8 cellular contexts compared by ENCODE assay signal in the genomic region with DNA sequence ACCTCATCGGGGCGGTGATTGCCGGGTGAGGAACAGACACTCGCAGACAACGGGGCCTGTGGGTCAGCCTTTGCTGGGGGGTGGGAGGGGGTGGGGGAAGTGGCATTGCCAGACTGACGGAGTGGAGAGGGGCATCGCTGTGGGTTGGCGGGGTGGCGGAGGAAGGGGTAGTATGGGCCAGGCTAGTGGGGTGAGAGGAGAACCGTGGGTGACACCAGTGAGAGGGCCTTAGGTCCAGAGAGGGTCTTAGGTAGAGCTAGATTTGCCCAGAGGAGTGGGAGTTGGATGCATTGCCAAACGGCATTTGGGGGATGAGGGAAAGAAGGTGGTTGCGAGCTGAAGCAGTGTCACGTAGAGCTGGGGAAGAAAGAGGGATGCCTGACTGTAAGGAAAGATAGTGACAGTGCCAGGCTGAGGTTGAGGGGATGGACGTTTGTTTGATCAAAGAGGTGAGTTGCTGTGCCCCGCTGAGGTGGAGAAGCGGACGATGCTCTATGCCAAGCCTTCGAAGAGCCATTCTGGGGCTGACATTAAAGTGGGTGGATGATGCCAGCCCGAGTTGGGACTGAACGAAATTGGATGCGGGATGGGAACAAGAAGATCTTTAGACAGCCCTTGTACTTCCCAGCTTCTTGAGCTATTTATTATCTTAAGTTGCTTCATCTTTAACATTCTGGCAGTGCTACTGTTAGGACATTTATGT. TPM values are rescaled to one million over a fixed set of nuclear protein-coding genes. Genes with fewer than 3 reads are reported as not detected.
DNase-seq lines count a peak whose midpoint lies in the region; ATAC-seq and TF ChIP-seq lines count a peak whose summit lies in the region.

No MANE protein-coding gene starts in this region.

- peak overlapping the region; percentile 93 to 99 (median 98) for H3K27ac Mint-ChIP-seq in naive B cell

- H3K36me3 Mint-ChIP-seq in naive B cell = no peaks in the 10 kb centered on the region

- no peaks in the 10 kb centered on the region for H3K9me2 ChIP-seq in Karpas-422 (replicated peaks; ENCODE audit: insufficient read depth, low read length)

- ATAC-seq in naive B cell (ENCODE audit: low read depth in 2 of 2) (no peak), GM18867 (IDR thresholded peaks at IDR 0.05; ENCODE audit: unreplicated experiment) (no peak), HG03095 (IDR thresholded peaks at IDR 0.05; ENCODE audit: unreplicated experiment) (no peak)

- H3K9ac ChIP-seq in Karpas-422 (ENCODE audit: low read length) = peak overlapping the region; percentile 83

- H3K27me3 Mint-ChIP-seq in naive B cell = no peaks in the 10 kb centered on the region

- H3K4me1 Mint-ChIP-seq in naive B cell = peaks cover 33 to 49% (median 47%) of the 10 kb centered on the region in 3 donors

- peak overlapping the region; percentile 62 for H3K27ac ChIP-seq in Karpas-422 (ENCODE audit: low read length)
- H3K27ac ChIP-seq in cingulate gyrus (ENCODE audit: low read depth, low read length) = peak overlapping the region; percentile 42

- no peaks in the 10 kb centered on the region for H3K9me3 ChIP-seq in BE2C
- no peaks in the 10 kb centered on the region for H3K9me3 ChIP-seq in Karpas-422 (ENCODE audit: low read length)

- TF ChIP-seq CTCF in BE2C (IDR thresholded peaks at IDR 0.05; ENCODE audit: low read depth, low read length) = no peak

- peak overlapping the region; percentile 90 to 99 (median 96) for H3K4me3 Mint-ChIP-seq in naive B cell

- H2AFZ ChIP-seq in Karpas-422 (ENCODE audit: low read length) = peak overlapping the region; percentile 82; the same call in 1 of the 2 replicates

- no peak for DNase-seq in BE2C
- DNase-seq in Karpas-422 = no peak
- no peak for DNase-seq in naive B cell
- no peak for DNase-seq in HT-29 (ENCODE audit: low spot score)
- no peak for DNase-seq in NCI-H2029 treated with DMSO at 0.1 percent for 48 hours (lab: John Stamatoyannopoulos, UW)

- H3K4me3 ChIP-seq in BE2C (ENCODE audit: low read depth, low read length) (peak overlapping the region; percentile 89), Karpas-422 (ENCODE audit: low read length) (peak overlapping the region; percentile 92)

- H3K4me1 ChIP-seq in BE2C (no peaks in the 10 kb centered on the region), Karpas-422 (ENCODE audit: low read length) (peaks cover 44% of the 10 kb centered on the region)

- no peaks in the 10 kb centered on the region for H3K27me3 ChIP-seq in BE2C
- H3K27me3 ChIP-seq in Karpas-422 (ENCODE audit: low read length) = no peaks in the 10 kb centered on the region

- no peaks in the 10 kb centered on the region for H3K9me3 Mint-ChIP-seq in naive B cell

- H3K79me2 ChIP-seq in Karpas-422 (ENCODE audit: low read length) = peaks cover 89% of the 10 kb centered on the region

- H4K20me1 ChIP-seq in Karpas-422 (ENCODE audit: insufficient read depth, low read depth, low read length) = no peaks in the 10 kb centered on the region

- peaks cover 29% of the 10 kb centered on the region for H3K36me3 ChIP-seq in BE2C
- peaks cover 34% of the 10 kb centered on the region; the same call in 1 of the 2 replicates for H3K36me3 ChIP-seq in Karpas-422 (ENCODE audit: insufficient read depth, low read length)

- peak overlapping the region; percentile 97 for H3K4me2 ChIP-seq in Karpas-422 (ENCODE audit: low read depth, low read length, poor library complexity, severe bottlenecking)

RNA-seq across cellular contexts. Expression of a gene that starts 0.6 kb away (rescaled TPM):
- 156 TPM for polyA plus RNA-seq in BE2C (2012; ENCODE audit: insufficient read depth, insufficient read length, low read depth)
- 103 and 127 TPM in 2 replicates for total RNA-seq in Karpas-422 (2014; rRNA removed; shearing (Covaris generic); ENCODE audit: low replicate concordance)
- 10 to 100 TPM; 31.3 to 41.1 (median 37.7) TPM for polyA plus RNA-seq in naive B cell (ENCODE audit: low read depth in 6 of 6)
- 63.5 and 71.3 TPM in 2 replicates for total RNA-seq in HT-29 (2014; rRNA removed; shearing (Covaris generic))

RNA-seq across cellular contexts. Expression of a gene that starts 4.0 kb away (rescaled TPM):
- polyA plus RNA-seq in BE2C (2012; ENCODE audit: insufficient read depth, insufficient read length, low read depth) = 14.2 TPM
- 20.6 and 38.7 TPM in 2 replicates for total RNA-seq in Karpas-422 (2014; rRNA removed; shearing (Covaris generic); ENCODE audit: low replicate concordance)
- 10 to 100 TPM; 12.0 to 32.7 (median 19.7) TPM for polyA plus RNA-seq in naive B cell (ENCODE audit: low read depth in 6 of 6)
- 7.0 and 8.8 TPM in 2 replicates for total RNA-seq in HT-29 (2014; rRNA removed; shearing (Covaris generic))

RNA-seq across cellular contexts. Expression of a gene that starts 26.9 kb away (rescaled TPM):
- polyA plus RNA-seq in BE2C (2012; ENCODE audit: insufficient read depth, insufficient read length, low read depth) = 16.2 TPM
- 12.2 and 18.4 TPM in 2 replicates for total RNA-seq in Karpas-422 (2014; rRNA removed; shearing (Covaris generic); ENCODE audit: low replicate concordance)
- not detected for polyA plus RNA-seq in naive B cell (ENCODE audit: low read depth in 6 of 6)
- 0.28 and 0.86 TPM in 2 replicates for total RNA-seq in HT-29 (2014; rRNA removed; shearing (Covaris generic))

RNA-seq across cellular contexts. Expression of a gene that starts 41.8 kb away (rescaled TPM):
- polyA plus RNA-seq in BE2C (2012; ENCODE audit: insufficient read depth, insufficient read length, low read depth) = not detected
- not detected in 2 replicates for total RNA-seq in Karpas-422 (2014; rRNA removed; shearing (Covaris generic); ENCODE audit: low replicate concordance)
- not detected for polyA plus RNA-seq in naive B cell (ENCODE audit: low read depth in 6 of 6)
- total RNA-seq in HT-29 (2014; rRNA removed; shearing (Covaris generic)) = not detected in 2 replicates
